Comparison of ENCODE assay signal across 9 cellular contexts in genomic region chr12:50087995-50088394, GRCh38. TPM values are rescaled to one million over a fixed set of nuclear protein-coding genes. Genes with fewer than 3 reads are reported as not detected.
DNase-seq lines count a peak whose midpoint lies in the region; ATAC-seq, FAIRE-seq and TF ChIP-seq lines count a peak whose summit lies in the region.
"Had no signal": no experiment of that assay in that cellular context is flagged by ENCODE, and none has a peak within 500 bp of the region (broad histone marks: within the 10 kb centered on the region; RNA-seq: fewer than 3 reads in every experiment).

No MANE protein-coding gene starts in this region.

- CTCF ChIA-PET in mammary epithelial cell (lab: Charles Lee; ENCODE audit: low non-redundant PET), result interaction anchor here (0.6 to 1.1 kb wide), 4 partner anchors 17 to 555 kb away, joined by 3 to 4 read pairs (median 4); no protein-coding TSS in a partner anchor
- CTCF ChIA-PET in naive thymus-derived CD4-positive, alpha-beta T cell (lab: Charles Lee), result interaction anchor here (0.6 to 3.4 kb wide), 12 partner anchors 8 to 410 kb away, joined by 3 to 20 read pairs (median 4); partner anchors contain the start of gene COX14

- H3K9me3 Mint-ChIP-seq in naive thymus-derived CD4-positive, alpha-beta T cell, result no peaks in the 10 kb centered on the region

- H3K27me3 ChIP-seq in BLaER1 (no peaks in the 10 kb centered on the region), mammary epithelial cell (ENCODE audit: insufficient read depth, low read length) (no peaks in the 10 kb centered on the region), upper lobe of left lung (no peaks in the 10 kb centered on the region)
- H3K27me3 ChIP-seq in naive thymus-derived CD4-positive, alpha-beta T cell (ENCODE audit: control insufficient read depth in 2 of 2, insufficient read depth in 2 of 2, low read length in 2 of 2), result no peaks in the 10 kb centered on the region

- H3K4me3 Mint-ChIP-seq in naive thymus-derived CD4-positive, alpha-beta T cell, result peak overlapping the region in 2 of 10 donors; percentile 20 to 81

- H3K27ac ChIP-seq in BLaER1, result no peak overlapping the region
- peak overlapping the region; percentile 81 for H3K27ac ChIP-seq in mammary epithelial cell (ENCODE audit: insufficient read depth, low read depth, low read length)
- no peak overlapping the region for H3K27ac ChIP-seq in naive thymus-derived CD4-positive, alpha-beta T cell (ENCODE audit: low read depth, low read length)
- no peak overlapping the region for H3K27ac ChIP-seq in kidney (ENCODE audit: low read depth in 2 of 2, low read length in 2 of 2)
- H3K27ac ChIP-seq in upper lobe of left lung, result no peak overlapping the region

- H3K36me3 ChIP-seq in BLaER1 (peaks cover 66% of the 10 kb centered on the region), mammary epithelial cell (ENCODE audit: insufficient read depth, low read length) (peaks cover 27% of the 10 kb centered on the region), kidney (ENCODE audit: control insufficient read depth in 1 of 2, insufficient read depth in 2 of 2, low read length in 2 of 2) (peaks cover 29 to 35% of the 10 kb centered on the region in 2 donors), upper lobe of left lung (peaks cover 20 to 66% (median 55%) of the 10 kb centered on the region in 4 donors)
- H3K36me3 ChIP-seq in naive thymus-derived CD4-positive, alpha-beta T cell (ENCODE audit: control insufficient read depth in 2 of 3, insufficient read depth in 3 of 3, low read length in 3 of 3), result peaks cover 15 to 67% (median 17%) of the 10 kb centered on the region in 3 experiments

- BruUV-seq in mammary epithelial cell (replicated peaks; lab: Mats Ljungman, UMichigan), result no TSS peak

- intact Hi-C loops in mammary epithelial cell (cut with micrococcal nuclease), result loop anchor here (1.0 to 10.0 kb wide), 6 partner anchors 24 to 527 kb away; partner anchors contain the start of genes CERS5, COX14 and LARP4
- intact Hi-C loops in naive thymus-derived CD4-positive, alpha-beta T cell (cut with micrococcal nuclease), result loop anchor here (1.0 to 10.0 kb wide), 3 partner anchors 87 to 1967 kb away; partner anchors contain the start of genes NR4A1 (in 1 of the 2) and PRPF40B (in 1 of the 2)
- intact Hi-C loops in kidney (cut with DNase I), result no loop called here

- H3K4me2 ChIP-seq in BLaER1, result peak overlapping the region; percentile 18; the same call in 1 of the 2 replicates
- H3K4me2 ChIP-seq in mammary epithelial cell (ENCODE audit: insufficient read depth, low read depth, low read length), result peak overlapping the region; percentile 73

- H3K4me3 ChIP-seq in BLaER1 (no peak overlapping the region), mammary epithelial cell (replicated peaks in 1 of 3; ENCODE audit: insufficient read depth in 1 of 3, low read depth in 2 of 3, low read length in 3 of 3) (no peak overlapping the region), kidney (ENCODE audit: low read length in 2 of 2) (no peak overlapping the region), upper lobe of left lung (no peak overlapping the region)
- H3K4me3 ChIP-seq in naive thymus-derived CD4-positive, alpha-beta T cell (ENCODE audit: low read length), result no peak overlapping the region

- H4K20me1 ChIP-seq in BLaER1, result peaks cover 34% of the 10 kb centered on the region
- H4K20me1 ChIP-seq in mammary epithelial cell (ENCODE audit: insufficient read depth, low read length), result no peaks in the 10 kb centered on the region

- peaks cover 53% of the 10 kb centered on the region for H3K79me2 ChIP-seq in mammary epithelial cell (ENCODE audit: insufficient read depth, low read length)

- H3K4me1 ChIP-seq in BLaER1 (peaks cover 38% of the 10 kb centered on the region), mammary epithelial cell (ENCODE audit: insufficient read depth, low read length) (peaks cover 37% of the 10 kb centered on the region), kidney (ENCODE audit: control insufficient read depth in 1 of 2, insufficient read depth in 1 of 2, low read depth in 1 of 2, low read length in 2 of 2) (peaks cover 4 to 8% of the 10 kb centered on the region in 2 donors), upper lobe of left lung (peaks cover 9 to 32% (median 13%) of the 10 kb centered on the region in 4 donors)
- H3K4me1 ChIP-seq in naive thymus-derived CD4-positive, alpha-beta T cell (ENCODE audit: control insufficient read depth in 2 of 2, insufficient read depth in 2 of 2, low read length in 2 of 2), result peaks cover 0 to 5% of the 10 kb centered on the region in 2 donors

- no peak overlapping the region for H2AFZ ChIP-seq in mammary epithelial cell (ENCODE audit: low read depth, low read length)

- H3K9ac ChIP-seq in BLaER1, result no peak overlapping the region
- H3K9ac ChIP-seq in mammary epithelial cell (ENCODE audit: insufficient read depth, low read length), result peak overlapping the region; percentile 25
- H3K9ac ChIP-seq in kidney (ENCODE audit: low read length in 2 of 2), result no peak overlapping the region

- TF ChIP-seq EP300 in upper lobe of left lung (IDR thresholded peaks at IDR 0.05), result no peak

- peak overlapping the region in 6 of 9 donors; percentile 40 to 76 (median 55) for H3K27ac Mint-ChIP-seq in naive thymus-derived CD4-positive, alpha-beta T cell

- DNase-seq in LHCN-M2 (ENCODE audit: low read depth) (peak; percentile 74), mammary epithelial cell (peak; percentile 94), kidney (no peak), NCI-H2107 treated with DMSO at 0.1 percent for 48 hours (lab: John Stamatoyannopoulos, UW; ENCODE audit: unreplicated experiment) (no peak), upper lobe of left lung (no peak)
- DNase-seq in naive thymus-derived CD4-positive, alpha-beta T cell, result no peak
- no peak for DNase-seq in NK-92 treated with Interleukin-12 subunit alpha and Interleukin-12 subunit beta, amount 100 ng/mL, for 24 hours (lab: John Stamatoyannopoulos, UW)

- POLR2A ChIA-PET in naive thymus-derived CD4-positive, alpha-beta T cell (lab: Charles Lee), result interaction anchor here (4.0 kb wide), 1 partner anchor 23 kb away, joined by 23 read pairs; the partner anchor contains the start of gene COX14

- TF ChIP-seq POLR2A in upper lobe of left lung (IDR thresholded peaks at IDR 0.05), result no peak

- no peak for FAIRE-seq in kidney (lab: Jason Lieb, UNC)
- FAIRE-seq: endometrium had no signal

- H3K9me3 ChIP-seq in BLaER1 (no peaks in the 10 kb centered on the region), mammary epithelial cell (replicated peaks; ENCODE audit: insufficient read depth, low read length) (no peaks in the 10 kb centered on the region), kidney (ENCODE audit: control insufficient read depth in 1 of 2, low read length in 2 of 2) (no peaks in the 10 kb centered on the region), upper lobe of left lung (no peaks in the 10 kb centered on the region)
- no peaks in the 10 kb centered on the region for H3K9me3 ChIP-seq in naive thymus-derived CD4-positive, alpha-beta T cell (ENCODE audit: control insufficient read depth in 2 of 3, low read length in 3 of 3)

- in situ Hi-C loops in mammary epithelial cell (cut with MboI; ENCODE audit: low sequenced_read_pairs in 2 of 2), result loop anchor here in 1 of 2 donors (10.0 to 25.0 kb wide), 2 partner anchors 87 to 224 kb away; no protein-coding TSS in a partner anchor

- H3K27me3 Mint-ChIP-seq in naive thymus-derived CD4-positive, alpha-beta T cell, result no peaks in the 10 kb centered on the region

- dilution Hi-C loops in mammary epithelial cell (cut with HindIII; ENCODE audit: low sequenced_read_pairs), result no loop called here

- peaks cover 0 to 20% (median 8%) of the 10 kb centered on the region in 5 donors for H3K36me3 Mint-ChIP-seq in naive thymus-derived CD4-positive, alpha-beta T cell

- no peak for TF ChIP-seq CTCF in mammary epithelial cell (conservative IDR thresholded peaks at IDR 0.05 in 1 of 2, IDR thresholded peaks at IDR 0.05 in 1 of 2; ENCODE audit: extremely low read depth in 1 of 2, insufficient read depth in 1 of 2, low read depth in 1 of 2, low read length in 2 of 2)
- TF ChIP-seq CTCF in kidney (IDR thresholded peaks at IDR 0.05; ENCODE audit: borderline replicate concordance, extremely low read depth, insufficient read depth), result no peak
- no peak for TF ChIP-seq CTCF in upper lobe of left lung (IDR thresholded peaks at IDR 0.05)

- ATAC-seq in naive thymus-derived CD4-positive, alpha-beta T cell, result no peak
- no peak for ATAC-seq in upper lobe of left lung (ENCODE audit: low FRiP score in 2 of 2)

- peaks cover 6 to 46% (median 40%) of the 10 kb centered on the region in 7 donors for H3K4me1 Mint-ChIP-seq in naive thymus-derived CD4-positive, alpha-beta T cell

- 1% methylated on average over 3 of the region's 3 CpGs for WGBS in mammary epithelial cell (ENCODE audit: low coverage, missing lambda C conversion rate)
- WGBS in upper lobe of left lung, 2 donors, result 75 to 76% methylated on average over 3 of the region's 3 CpGs

RNA-seq across cellular contexts. Expression of gene SMARCD1, which starts 2.9 kb away (rescaled TPM):
- total RNA-seq in LHCN-M2 (2014; rRNA removed), result 49.2 and 66.8 TPM in 2 replicates
- polyA plus RNA-seq in LHCN-M2 (2012), result 27.1 TPM
- total RNA-seq in mammary epithelial cell, result 100 to 1,000 TPM; 106 to 107 TPM
- 70.9 TPM for polyA plus RNA-seq in mammary epithelial cell
- polyA minus RNA-seq in mammary epithelial cell, result 134 TPM
- 10 to 100 TPM; 65.1 to 88.5 (median 67.5) TPM for total RNA-seq in naive thymus-derived CD4-positive, alpha-beta T cell
- 10 to 100 TPM in 1 of 2 donors, 1 to 10 TPM in 1; 9.5 to 16.6 TPM for polyA plus RNA-seq in naive thymus-derived CD4-positive, alpha-beta T cell
- total RNA-seq in kidney, result 51.1 TPM
- polyA plus RNA-seq in kidney (ENCODE audit: insufficient read depth, low read depth, low replicate concordance), result 21.9 TPM
- total RNA-seq in upper lobe of left lung, result 10 to 100 TPM; 44.6 to 76.2 (median 51.0) TPM

RNA-seq across cellular contexts. Expression of gene GPD1, which starts 15.8 kb away (rescaled TPM):
- total RNA-seq in LHCN-M2 (2014; rRNA removed) (0.17 TPM in 1 of 2 replicates, not detected in the other), mammary epithelial cell (1 to 10 TPM in 1 of 2 donors, under 1 TPM in 1; 0.73 to 1.2 TPM), kidney (15.1 TPM), upper lobe of left lung (10 to 100 TPM in 5 of 6 donors, 1 to 10 TPM in 1; 2.1 to 73.1 (median 60.2) TPM)
- polyA plus RNA-seq in LHCN-M2 (2012), result 0.21 TPM
- polyA plus RNA-seq in mammary epithelial cell (0.40 TPM), kidney (ENCODE audit: insufficient read depth, low read depth, low replicate concordance) (139 TPM)
- not detected for polyA minus RNA-seq in mammary epithelial cell
- 1 to 10 TPM in 2 of 5 experiments, under 1 TPM in 3; 0.50 to 1.5 (median 0.60) TPM for total RNA-seq in naive thymus-derived CD4-positive, alpha-beta T cell
- not detected for polyA plus RNA-seq in naive thymus-derived CD4-positive, alpha-beta T cell

RNA-seq across cellular contexts. Expression of gene COX14, which starts 24.0 kb away (rescaled TPM):
- total RNA-seq in LHCN-M2 (2014; rRNA removed) (41.7 and 44.0 TPM in 2 replicates), mammary epithelial cell (10 to 100 TPM; 38.5 to 51.3 TPM), kidney (68.2 TPM), upper lobe of left lung (10 to 100 TPM; 22.0 to 98.2 (median 71.8) TPM)
- 97.3 TPM for polyA plus RNA-seq in LHCN-M2 (2012)
- polyA plus RNA-seq in mammary epithelial cell (92.3 TPM), kidney (ENCODE audit: insufficient read depth, low read depth, low replicate concordance) (242 TPM)
- polyA minus RNA-seq in mammary epithelial cell, result 20.8 TPM
- 10 to 100 TPM; 37.2 to 49.4 (median 46.9) TPM for total RNA-seq in naive thymus-derived CD4-positive, alpha-beta T cell
- polyA plus RNA-seq in naive thymus-derived CD4-positive, alpha-beta T cell, result 100 to 1,000 TPM; 202 to 244 TPM

RNA-seq across cellular contexts. Expression of gene ASIC1, which starts 30.6 kb away (rescaled TPM):
- total RNA-seq in LHCN-M2 (2014; rRNA removed) (1.2 and 4.3 TPM in 2 replicates), mammary epithelial cell (10 to 100 TPM in 1 of 2 donors, 1 to 10 TPM in 1; 3.0 to 10.5 TPM), kidney (1.6 TPM), upper lobe of left lung (1 to 10 TPM in 2 of 6 donors, under 1 TPM in 2, not detected in 2; 0.15 to 2.7 (median 1.1) TPM)
- 2.9 TPM for polyA plus RNA-seq in LHCN-M2 (2012)
- polyA plus RNA-seq in mammary epithelial cell (6.4 TPM), kidney (ENCODE audit: insufficient read depth, low read depth, low replicate concordance) (0.99 TPM)
- 4.3 TPM for polyA minus RNA-seq in mammary epithelial cell
- total RNA-seq in naive thymus-derived CD4-positive, alpha-beta T cell, result 10 to 100 TPM in 1 of 5 experiments, 1 to 10 TPM in 3, under 1 TPM in 1; 0.34 to 10.1 (median 2.0) TPM
- polyA plus RNA-seq in naive thymus-derived CD4-positive, alpha-beta T cell, result under 1 TPM; 0.14 to 0.51 TPM

Comparison
In these comparisons a context has a peak if more than half of its experiments do, and no peak if none do; other contexts are left out.
1. DNase-seq: peak in LHCN-M2 (single experiment) and mammary epithelial cell (single experiment); none in naive thymus-derived CD4-positive, alpha-beta T cell (0 of 9), kidney (single experiment), NCI-H2107 treated with DMSO at 0.1 percent for 48 hours (single experiment), NK-92 treated with Interleukin-12 subunit alpha and Interleukin-12 subunit beta, amount 100 ng/mL, for 24 hours (single experiment) and upper lobe of left lung (0 of 2).